Comparison of ENCODE assay signal across 24 cellular contexts in genomic region chr2:170719810-170720209, GRCh38. TPM values are rescaled to one million over a fixed set of nuclear protein-coding genes. Genes with fewer than 3 reads are reported as not detected.
DNase-seq lines count a peak whose midpoint lies in the region; ATAC-seq, FAIRE-seq and TF ChIP-seq lines count a peak whose summit lies in the region.
"Had no signal": no experiment of that assay in that cellular context is flagged by ENCODE, and none has a peak within 500 bp of the region (broad histone marks: within the 10 kb centered on the region; RNA-seq: fewer than 3 reads in every experiment).

No MANE protein-coding gene starts in this region.

- POLR2A ChIA-PET in HepG2 (lab: Yijun Ruan, JAX): interaction anchor here (8.5 kb wide), 1 partner anchor 6 kb away, joined by 78 read pairs; the partner anchor contains the start of gene SP5

- H3K4me2 ChIP-seq in HepG2 (ENCODE audit: low read depth, low read length) (peak overlapping the region; percentile 81), neural progenitor cell (peak overlapping the region; percentile 93)

- ATAC-seq in HepG2 (no peak), right lobe of liver (no peak), HG02571 (IDR thresholded peaks at IDR 0.05; ENCODE audit: unreplicated experiment) (no peak)
- ATAC-seq: GM12878 had no signal

- H3K9me3 ChIP-seq in HepG2 (ENCODE audit: low read length) (no peaks in the 10 kb centered on the region), right lobe of liver (no peaks in the 10 kb centered on the region), HUES64 (ENCODE audit: insufficient read depth, low read depth, low read length) (no peaks in the 10 kb centered on the region), neural progenitor cell (ENCODE audit: low read depth) (no peaks in the 10 kb centered on the region)

- peaks cover 23% of the 10 kb centered on the region for H3K36me3 Mint-ChIP-seq in neural progenitor cell

- TF ChIP-seq RAD21 in HepG2 (CRISPR knock-in tag; IDR thresholded peaks at IDR 0.05): no peak

- intact Hi-C loops in HepG2 (cut with micrococcal nuclease; ENCODE audit: unreplicated experiment) (no loop called here), right lobe of liver (cut with DNase I) (no loop called here)

- TF ChIP-seq CTCF in HepG2 (CRISPR knock-in tag; IDR thresholded peaks at IDR 0.05) (no peak), right lobe of liver (IDR thresholded peaks at IDR 0.05) (no peak), neural progenitor cell (IDR thresholded peaks at IDR 0.05) (no peak)

- no peaks in the 10 kb centered on the region; a peak in 1 of 5 replicates for H3K27me3 ChIP-seq in HepG2 (ENCODE audit: control insufficient read depth in 1 of 2, insufficient read depth in 2 of 2, low read length in 2 of 2)
- H3K27me3 ChIP-seq in right lobe of liver: no peaks in the 10 kb centered on the region
- H3K27me3 ChIP-seq in HUES64 (ENCODE audit: insufficient read depth, low read length): peaks cover 64% of the 10 kb centered on the region
- peaks cover 62% of the 10 kb centered on the region for H3K27me3 ChIP-seq in neural progenitor cell

- peaks cover 25% of the 10 kb centered on the region for H3K4me1 ChIP-seq in HepG2 (ENCODE audit: insufficient read depth, low read length)
- peaks cover 0 to 8% (median 0%) of the 10 kb centered on the region in 4 donors for H3K4me1 ChIP-seq in right lobe of liver
- H3K4me1 ChIP-seq in HUES64 (ENCODE audit: insufficient read depth, low read length): peaks cover 18% of the 10 kb centered on the region
- H3K4me1 ChIP-seq in neural progenitor cell: peaks cover 48% of the 10 kb centered on the region

- peaks cover 32% of the 10 kb centered on the region for H3K4me1 Mint-ChIP-seq in neural progenitor cell

- in situ Hi-C loops in HepG2 (cut with HindIII; ENCODE audit: extremely low pct_ligation_motif_present, low pct_unique_long_range_greater_than_20kb): loop anchor here (5.0 to 10.0 kb wide), 3 partner anchors 92 to 435 kb away; no protein-coding TSS in a partner anchor

- FAIRE-seq in HepG2 (lab: Jason Lieb, UNC) (no peak), endometrium (lab: Jason Lieb, UNC) (peak; percentile 4)
- FAIRE-seq: GM12878, GM19239, H1 had no signal

- H4K20me1 ChIP-seq in HepG2 (ENCODE audit: insufficient read depth, low read length) (peaks cover 55% of the 10 kb centered on the region), neural progenitor cell (ENCODE audit: low read depth) (peaks cover 29% of the 10 kb centered on the region)

- WGBS in HepG2 (ENCODE audit: low lambda C conversion rate): 22% methylated on average over 1 of the region's 1 CpG
- 43% methylated on average over 1 of the region's 1 CpG for WGBS in right lobe of liver (ENCODE audit: insufficient coverage, low coverage, low lambda C conversion rate, missing lambda C conversion rate)
- 28% methylated on average over 1 of the region's 1 CpG for WGBS in HUES64

- DNase-seq in HepG2 (ENCODE audit: low spot score) (no peak), right lobe of liver (no peak), neural progenitor cell (ENCODE audit: low spot score) (no peak), SHP77 (lab: John Stamatoyannopoulos, UW) (no peak)
- DNase-seq in activated CD4-positive, alpha-beta T cell treated with anti-CD3 and anti-CD28 coated beads for 4 hours: no peak
- DNase-seq: ACHN; C1 segment of cervical spinal cord; CD4-positive, alpha-beta memory T cell; COR-L47; DMS 273 treated with DMSO at 0.1 percent for 48 hours; DMS79; EL; GDM1; GM23248; H7; HCEC 1CT had no signal

- peaks cover 3% of the 10 kb centered on the region for H3K9me3 Mint-ChIP-seq in neural progenitor cell

- H3K4me3 ChIP-seq in HepG2 (replicated peaks in 1 of 3; ENCODE audit: insufficient read depth in 1 of 3, low read depth in 2 of 3, low read length in 3 of 3) (peak overlapping the region; percentile 26 to 99 (median 99); a peak in 4 of 6 replicates), right lobe of liver (no peak overlapping the region), HUES64 (ENCODE audit: low read length) (peak overlapping the region; percentile 56; the same call in 1 of the 2 replicates), neural progenitor cell (peak overlapping the region; percentile 56)
- H3K4me3 ChIP-seq: GM12878, GM23248 had no signal

- H3F3A ChIP-seq in neural progenitor cell (ENCODE audit: low read depth): peaks cover 43% of the 10 kb centered on the region

- H3K27ac Mint-ChIP-seq in neural progenitor cell: no peak overlapping the region
- H3K27ac Mint-ChIP-seq: CD4-positive, alpha-beta memory T cell had no signal

- H3K79me2 ChIP-seq in HepG2 (ENCODE audit: insufficient read depth, low read length) (peaks cover 49% of the 10 kb centered on the region), neural progenitor cell (ENCODE audit: low read depth) (peaks cover 36% of the 10 kb centered on the region)

- no peak overlapping the region for H2AFZ ChIP-seq in HepG2 (ENCODE audit: low read length)
- H2AFZ ChIP-seq in neural progenitor cell (replicated peaks): no peak overlapping the region
- H2AFZ ChIP-seq: GM23248 had no signal

- TF ChIP-seq EP300 in HepG2 (IDR thresholded peaks at IDR 0.05; ENCODE audit: low read depth in 2 of 2, low read length in 2 of 2): no peak
- TF ChIP-seq EP300 in HepG2 (CRISPR knock-in tag; IDR thresholded peaks at IDR 0.05; ENCODE audit: borderline replicate concordance): no peak

- H3K36me3 ChIP-seq in HepG2 (replicated peaks in 1 of 2; ENCODE audit: control insufficient read depth in 1 of 2, insufficient read depth in 2 of 2, low read length in 2 of 2) (peaks cover 7 to 9% of the 10 kb centered on the region in 2 experiments; a peak in 4 of 5 replicates), right lobe of liver (no peaks in the 10 kb centered on the region), HUES64 (ENCODE audit: insufficient read depth, low read length) (peaks cover 4% of the 10 kb centered on the region; the same call in 1 of the 2 replicates), neural progenitor cell (no peaks in the 10 kb centered on the region)

- TF ChIP-seq POLR2A in HepG2 (IDR thresholded peaks at IDR 0.05; ENCODE audit: insufficient read depth in 1 of 2, low read depth in 2 of 2, low read length in 2 of 2): 0 out of 4 replicates have a peak, but pooled peaks of 1 of the 2 experiments have one; percentile 19
- TF ChIP-seq POLR2A in right lobe of liver (IDR thresholded peaks at IDR 0.05): no peak

- H3K4me3 Mint-ChIP-seq in neural progenitor cell: peak overlapping the region; percentile 90
- H3K4me3 Mint-ChIP-seq: CD4-positive, alpha-beta memory T cell had no signal

- H3K27me3 Mint-ChIP-seq in neural progenitor cell (ENCODE audit: insufficient read depth, low read depth): peaks cover 15% of the 10 kb centered on the region

- BruUV-seq in HepG2 (replicated peaks; lab: Mats Ljungman, UMichigan): no TSS peak

- CTCF ChIA-PET in HepG2 (lab: Yijun Ruan, JAX; ENCODE audit: low intra/inter-chr PET ratio, low total read pairs): no interaction called here

- H3K9ac ChIP-seq in HepG2 (ENCODE audit: insufficient read depth, low read depth, low read length) (no peak overlapping the region), HUES64 (ENCODE audit: low read depth, low read length) (no peak overlapping the region), neural progenitor cell (no peak overlapping the region)
- H3K9ac ChIP-seq: GM23248 had no signal

- H3K27ac ChIP-seq in HepG2 (ENCODE audit: extremely low read length, insufficient read depth, low read length) (no peak overlapping the region), right lobe of liver (no peak overlapping the region), HUES64 (ENCODE audit: low read depth, low read length) (no peak overlapping the region), neural progenitor cell (no peak overlapping the region)
- H3K27ac ChIP-seq: 22Rv1, GM23248 had no signal

RNA-seq across cellular contexts. Expression of gene SP5, which starts 4.7 kb away (rescaled TPM):
- total RNA-seq in HepG2 (2016; rRNA removed; fragmentation: Illumina TruSeq; extraction: Trizol) (86.9 and 119 TPM in 2 replicates), right lobe of liver (10 to 100 TPM in 1 of 6 experiments, 1 to 10 TPM in 5; 1.4 to 16.0 (median 1.9) TPM), neural progenitor cell (ENCODE audit: low replicate concordance) (3.0 and 8.5 TPM in 2 replicates)
- total RNA-seq in HepG2 (2016; cell fraction: cytosol; rRNA removed; fragmentation: Illumina TruSeq; extraction: Trizol; ENCODE audit: low read depth): 64.4 and 65.1 TPM in 2 replicates
- total RNA-seq in HepG2 (2016; cell fraction: insoluble cytoplasmic fraction; rRNA removed; fragmentation: Illumina TruSeq; extraction: Trizol): 88.6 and 124 TPM in 2 replicates
- total RNA-seq in HepG2 (2016; cell fraction: membrane; rRNA removed; fragmentation: Illumina TruSeq; extraction: Trizol): 116 and 154 TPM in 2 replicates
- total RNA-seq in HepG2 (2016; cell fraction: nucleus; rRNA removed; fragmentation: Illumina TruSeq; extraction: Trizol): 66.7 and 66.9 TPM in 2 replicates
- 50.8 and 52.3 TPM in 2 replicates for polyA plus RNA-seq in HepG2 (2011; rRNA removed)
- polyA plus RNA-seq in HepG2 (2011; cell fraction: cytosol; rRNA removed): 37.8 and 80.3 TPM in 2 replicates
- polyA plus RNA-seq in HepG2 (2011; cell fraction: nucleus; rRNA removed): 69.4 and 108 TPM in 2 replicates
- 78.5 and 105 TPM in 2 replicates for polyA plus RNA-seq in HepG2 (2012)
- 52.2 and 60.9 TPM in 2 replicates for polyA plus RNA-seq in HepG2 (2016; cell fraction: cytosol; fragmentation: Illumina TruSeq; extraction: Trizol; ENCODE audit: low read depth)
- 151 and 153 TPM in 2 replicates for polyA plus RNA-seq in HepG2 (2016; cell fraction: insoluble cytoplasmic fraction; fragmentation: Illumina TruSeq; extraction: Trizol; ENCODE audit: low read depth)
- polyA plus RNA-seq in HepG2 (2016; cell fraction: membrane; fragmentation: Illumina TruSeq; extraction: Trizol; ENCODE audit: low read depth): 94.4 and 101 TPM in 2 replicates
- 128 and 147 TPM in 2 replicates for polyA plus RNA-seq in HepG2 (2016; cell fraction: nucleus; fragmentation: Illumina TruSeq; extraction: Trizol; ENCODE audit: insufficient read depth, low read depth)
- polyA minus RNA-seq in HepG2 (2011; rRNA and poly(A)+ RNA removed; ENCODE audit: low replicate concordance): 0.09 and 136 TPM in 2 replicates
- 71.0 and 98.0 TPM in 2 replicates for polyA minus RNA-seq in HepG2 (2011; cell fraction: cytosol; rRNA and poly(A)+ RNA removed)
- 42.4 and 69.9 TPM in 2 replicates for polyA minus RNA-seq in HepG2 (2011; cell fraction: nucleus; rRNA and poly(A)+ RNA removed)
- 36.1 TPM for polyA plus RNA-seq in HUES64 (2013, experiment 1 of 2)
- 55.5 TPM for polyA plus RNA-seq in HUES64 (2013, experiment 2 of 2)
- total RNA-seq: CD4-positive, alpha-beta memory T cell; GM12878; GM23248; H1 had no signal
- polyA plus RNA-seq: BJ; CD4-positive, alpha-beta memory T cell; GM12878; GM23248 had no signal

RNA-seq across cellular contexts. Expression of gene ERICH2, which starts 50.4 kb away (rescaled TPM):
- total RNA-seq in HepG2 (2016; rRNA removed; fragmentation: Illumina TruSeq; extraction: Trizol): not detected in 2 replicates
- not detected in 2 replicates for total RNA-seq in HepG2 (2016; cell fraction: cytosol; rRNA removed; fragmentation: Illumina TruSeq; extraction: Trizol; ENCODE audit: low read depth)
- total RNA-seq in HepG2 (2016; cell fraction: insoluble cytoplasmic fraction; rRNA removed; fragmentation: Illumina TruSeq; extraction: Trizol): not detected in 2 replicates
- total RNA-seq in HepG2 (2016; cell fraction: membrane; rRNA removed; fragmentation: Illumina TruSeq; extraction: Trizol): not detected in 2 replicates
- total RNA-seq in HepG2 (2016; cell fraction: nucleus; rRNA removed; fragmentation: Illumina TruSeq; extraction: Trizol): not detected in 2 replicates
- not detected in 2 replicates for polyA plus RNA-seq in HepG2 (2011; rRNA removed)
- polyA plus RNA-seq in HepG2 (2011; cell fraction: cytosol; rRNA removed): not detected in 2 replicates
- polyA plus RNA-seq in HepG2 (2011; cell fraction: nucleus; rRNA removed): not detected in 2 replicates
- not detected in 2 replicates for polyA plus RNA-seq in HepG2 (2012)
- polyA plus RNA-seq in HepG2 (2016; cell fraction: cytosol; fragmentation: Illumina TruSeq; extraction: Trizol; ENCODE audit: low read depth): not detected in 2 replicates
- polyA plus RNA-seq in HepG2 (2016; cell fraction: insoluble cytoplasmic fraction; fragmentation: Illumina TruSeq; extraction: Trizol; ENCODE audit: low read depth): not detected in 2 replicates
- not detected in 2 replicates for polyA plus RNA-seq in HepG2 (2016; cell fraction: membrane; fragmentation: Illumina TruSeq; extraction: Trizol; ENCODE audit: low read depth)
- not detected in 2 replicates for polyA plus RNA-seq in HepG2 (2016; cell fraction: nucleus; fragmentation: Illumina TruSeq; extraction: Trizol; ENCODE audit: insufficient read depth, low read depth)
- polyA minus RNA-seq in HepG2 (2011; rRNA and poly(A)+ RNA removed; ENCODE audit: low replicate concordance): not detected in 2 replicates
- polyA minus RNA-seq in HepG2 (2011; cell fraction: cytosol; rRNA and poly(A)+ RNA removed): not detected in 2 replicates
- polyA minus RNA-seq in HepG2 (2011; cell fraction: nucleus; rRNA and poly(A)+ RNA removed): not detected in 2 replicates
- 1 to 10 TPM in 2 of 6 experiments, under 1 TPM in 1, not detected in 3; 0.53 to 1.2 (median 1.1) TPM for total RNA-seq in right lobe of liver
- 3.5 TPM for polyA plus RNA-seq in HUES64 (2013, experiment 1 of 2)
- polyA plus RNA-seq in HUES64 (2013, experiment 2 of 2): 3.7 TPM
- 0.43 and 2.7 TPM in 2 replicates for total RNA-seq in neural progenitor cell (ENCODE audit: low replicate concordance)
- total RNA-seq: CD4-positive, alpha-beta memory T cell; GM12878; GM23248; H7 had no signal
- polyA plus RNA-seq: BJ, GM12878, GM23248 had no signal

Comparison
In these comparisons a context has a peak if more than half of its experiments do, and no peak if none do; other contexts are left out.
1. H3K4me3 ChIP-seq: peak in HepG2 (3 of 3), HUES64 (single experiment) and neural progenitor cell (single experiment); none in right lobe of liver (0 of 3).